Comparison of ENCODE assay signal across 7 cellular contexts in genomic region chr4:132710971-132711370, GRCh38.
"Had no signal": no experiment of that assay in that cellular context is flagged by ENCODE, and none has a peak within 500 bp of the region (broad histone marks: within the 10 kb centered on the region; RNA-seq: fewer than 3 reads in every experiment).

No MANE protein-coding gene starts in this region.

- DNase-seq: GM23248, GOT3, H7, HFFc6, IMR-90 had no signal

- ATAC-seq: HCT116 had no signal

- H3K9me3 ChIP-seq: HAP-1 had no signal

- H3K27ac ChIP-seq: GM23248 had no signal

- H2AFZ ChIP-seq: GM23248 had no signal

- H3K36me3 ChIP-seq: HAP-1 had no signal

- H3K9ac ChIP-seq: GM23248 had no signal

- H3K4me3 ChIP-seq: GM23248, HAP-1 had no signal
